In the genomic region with DNA sequence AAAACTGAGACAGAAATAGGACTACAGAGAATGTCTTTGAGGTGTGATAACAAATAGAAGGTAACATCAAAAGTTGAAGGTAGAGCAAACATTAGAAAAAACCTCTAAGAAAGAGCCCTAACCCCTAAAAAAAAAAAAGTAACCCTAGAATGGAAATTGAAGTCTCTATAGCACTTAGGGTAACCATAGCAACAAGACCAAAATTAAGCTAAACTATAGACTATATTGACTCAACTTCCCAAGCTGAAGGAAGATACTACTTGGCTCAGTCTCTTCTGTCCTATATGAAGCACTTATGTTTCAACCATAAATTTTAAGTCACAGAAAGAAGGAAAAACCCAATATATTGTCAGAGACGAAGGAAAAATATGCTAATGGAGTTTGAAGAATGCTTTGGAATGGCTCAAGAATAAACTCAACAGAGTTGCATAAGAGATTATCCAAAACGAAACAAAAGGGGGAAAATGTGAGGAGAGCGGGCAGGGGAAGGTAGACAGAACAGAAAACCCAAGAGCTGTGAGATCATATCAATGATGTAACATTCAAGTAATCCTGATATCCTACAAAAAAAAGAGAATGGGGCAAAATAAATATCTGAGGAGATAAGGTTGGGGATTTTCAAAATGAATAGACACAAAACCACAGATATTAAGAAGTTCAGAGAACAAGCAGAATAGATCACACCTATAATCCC, we compare ENCODE assay signal across 29 cellular contexts.
A peak's percentile ranks its signal among the peaks of the same experiment; 100 is the strongest.
DNase-seq lines count a peak whose midpoint lies in the region; ATAC-seq, FAIRE-seq and TF ChIP-seq lines count a peak whose summit lies in the region.
"Had no signal": no experiment of that assay in that cellular context is flagged by ENCODE, and none has a peak within 500 bp of the region (broad histone marks: within the 10 kb centered on the region; RNA-seq: fewer than 3 reads in every experiment).

No MANE protein-coding gene starts in this region.

- no peak for ATAC-seq in HepG2
- ATAC-seq in right lobe of liver, result no peak
- peak; percentile 26 for ATAC-seq in stimulated activated naive CD8-positive, alpha-beta T cell treated with anti-CD3 and anti-CD28 coated beads, Interleukin-15, amount 100 ng/mL, for 72 hours
- no peak for ATAC-seq in GM18873 (IDR thresholded peaks at IDR 0.05; ENCODE audit: low FRiP score, unreplicated experiment)
- ATAC-seq: activated T-helper 17 cell treated with anti-CD3 and anti-CD28 coated beads, Interleukin-2, amount 50 U/mL, for 72 hours; HCT116; right cardiac atrium had no signal

- TF ChIP-seq CTCF in HepG2 (CRISPR knock-in tag; IDR thresholded peaks at IDR 0.05), result no peak
- no peak for TF ChIP-seq CTCF in right lobe of liver (IDR thresholded peaks at IDR 0.05)
- no peak for TF ChIP-seq CTCF in HEK293 (tag by site-specific recombination; IDR thresholded peaks at IDR 0.05)

- peaks cover 2 to 3% of the 10 kb centered on the region in 2 experiments; a peak in 3 of 5 replicates for H3K36me3 ChIP-seq in HepG2 (replicated peaks in 1 of 2; ENCODE audit: control insufficient read depth in 1 of 2, insufficient read depth in 2 of 2, low read length in 2 of 2)
- H3K36me3 ChIP-seq in right lobe of liver, result peaks cover 0 to 3% (median 0%) of the 10 kb centered on the region in 4 donors
- peaks cover 0 to 3% of the 10 kb centered on the region in 2 experiments; a peak in 2 of 3 replicates for H3K36me3 ChIP-seq in HEK293 (ENCODE audit: control insufficient read depth in 2 of 2, insufficient read depth in 1 of 2, low read length in 2 of 2)
- no peaks in the 10 kb centered on the region for H3K36me3 ChIP-seq in small intestine (ENCODE audit: control insufficient read depth in 2 of 2, insufficient read depth in 2 of 2, low read length in 2 of 2)
- H3K36me3 ChIP-seq: BE2C, colonic mucosa had no signal

- no TSS peak for BruUV-seq in HepG2 (replicated peaks; lab: Mats Ljungman, UMichigan)

- DNase-seq in HepG2 (ENCODE audit: low spot score) (no peak), right lobe of liver (no peak), amniotic epithelial cell (ENCODE audit: low read depth) (peak; percentile 48), NCI-H2227 treated with DMSO at 0.1 percent for 48 hours (lab: John Stamatoyannopoulos, UW) (no peak), small intestine (no peak)
- no peak for DNase-seq in stimulated activated naive CD8-positive, alpha-beta T cell treated with anti-CD3 and anti-CD28 coated beads, Interleukin-15, amount 100 ng/mL, for 72 hours
- DNase-seq: activated CD4-positive, alpha-beta memory T cell treated with anti-CD3 and anti-CD28 coated beads for 36 hours; activated CD8-positive, alpha-beta memory T cell treated with anti-CD3 and anti-CD28 coated beads, Interleukin-2, amount 50 U/mL, for 48 hours; BE2C; colonic mucosa; effector memory CD4-positive, alpha-beta T cell; IMR-90; mammary epithelial cell; NCI-H146; NCI-H2107; NCI-H446 treated with DMSO at 0.1 percent for 48 hours; NCI-H82; right cardiac atrium; spleen; stimulated activated CD4-positive, alpha-beta T cell treated with anti-CD3 and anti-CD28 coated beads, Interleukin-2, amount 100 ng/mL, for 24 hours; stimulated activated CD8-positive, alpha-beta memory T cell treated with anti-CD3 and anti-CD28 coated beads, Interleukin-4, amount 100 ng/mL, for 48 hours; tibial artery had no signal

- TF ChIP-seq RAD21 in HepG2 (CRISPR knock-in tag; IDR thresholded peaks at IDR 0.05), result no peak

- H3K79me2 ChIP-seq in HepG2 (ENCODE audit: insufficient read depth, low read length), result peaks cover 9% of the 10 kb centered on the region

- H3K4me3 ChIP-seq in HepG2 (replicated peaks in 1 of 3; ENCODE audit: insufficient read depth in 1 of 3, low read depth in 2 of 3, low read length in 3 of 3) (no peak overlapping the region), right lobe of liver (no peak overlapping the region), HEK293 (ENCODE audit: low read depth, low read length) (no peak overlapping the region), small intestine (ENCODE audit: low read depth in 1 of 2, low read length in 2 of 2) (peak overlapping the region in 1 of 2 donors; percentile 15)
- H3K4me3 ChIP-seq: colonic mucosa, SK-N-MC, spleen, tibial artery had no signal

- intact Hi-C loops in HepG2 (cut with micrococcal nuclease; ENCODE audit: unreplicated experiment), result no loop called here
- intact Hi-C loops in right lobe of liver (cut with DNase I), result no loop called here

- H4K20me1 ChIP-seq in HepG2 (ENCODE audit: insufficient read depth, low read length), result no peaks in the 10 kb centered on the region

- H3K9ac ChIP-seq in HepG2 (ENCODE audit: insufficient read depth, low read depth, low read length), result no peak overlapping the region

- H3K4me2 ChIP-seq in HepG2 (ENCODE audit: low read depth, low read length), result no peak overlapping the region

- POLR2A ChIA-PET in HepG2 (lab: Yijun Ruan, JAX), result no interaction called here
- POLR2A ChIA-PET in HEK293 (lab: Yijun Ruan, JAX), result no interaction called here

- H3K4me3 Mint-ChIP-seq in stimulated activated naive CD8-positive, alpha-beta T cell treated with anti-CD3 and anti-CD28 coated beads, Interleukin-15, amount 100 ng/mL, for 72 hours, result peak overlapping the region; percentile 14 to 61
- H3K4me3 Mint-ChIP-seq: activated CD4-positive, alpha-beta memory T cell treated with anti-CD3 and anti-CD28 coated beads for 36 hours; activated naive CD8-positive, alpha-beta T cell; activated T-helper 17 cell treated with anti-CD3 and anti-CD28 coated beads, Interleukin-2, amount 50 U/mL, for 72 hours had no signal

- no peak for FAIRE-seq in HepG2 (lab: Jason Lieb, UNC)
- no peak for FAIRE-seq in small intestine (lab: Jason Lieb, UNC)

- H3K4me1 ChIP-seq in HepG2 (ENCODE audit: insufficient read depth, low read length) (peaks cover 12% of the 10 kb centered on the region; the same call in 1 of the 2 replicates), right lobe of liver (peaks cover 0 to 18% (median 6%) of the 10 kb centered on the region in 4 donors), HEK293 (ENCODE audit: control insufficient read depth, insufficient read depth, low read length) (no peaks in the 10 kb centered on the region), small intestine (ENCODE audit: control insufficient read depth in 2 of 2, insufficient read depth in 1 of 2, low read depth in 1 of 2, low read length in 1 of 2) (peaks cover 2 to 3% of the 10 kb centered on the region in 2 donors)
- H3K4me1 ChIP-seq: BE2C had no signal

- H3K27ac ChIP-seq in HepG2 (ENCODE audit: extremely low read length, insufficient read depth, low read length), result no peak overlapping the region
- no peak overlapping the region for H3K27ac ChIP-seq in right lobe of liver
- H3K27ac ChIP-seq in HEK293 (ENCODE audit: extremely low read depth, low read depth, low read length), result no peak overlapping the region
- H3K27ac ChIP-seq in small intestine (ENCODE audit: low read depth in 1 of 2, low read length in 1 of 2), result no peak overlapping the region
- H3K27ac ChIP-seq: colonic mucosa, epithelial cell of prostate, SK-N-MC, tibial artery had no signal

- H3K27ac Mint-ChIP-seq in stimulated activated naive CD8-positive, alpha-beta T cell treated with anti-CD3 and anti-CD28 coated beads, Interleukin-15, amount 100 ng/mL, for 72 hours, result peak overlapping the region in 1 of 2 donors; percentile 85
- H3K27ac Mint-ChIP-seq: activated CD4-positive, alpha-beta memory T cell treated with anti-CD3 and anti-CD28 coated beads for 36 hours; activated naive CD8-positive, alpha-beta T cell; activated T-helper 17 cell treated with anti-CD3 and anti-CD28 coated beads, Interleukin-2, amount 50 U/mL, for 72 hours had no signal

- H3K9me3 Mint-ChIP-seq in stimulated activated naive CD8-positive, alpha-beta T cell treated with anti-CD3 and anti-CD28 coated beads, Interleukin-15, amount 100 ng/mL, for 72 hours, result no peaks in the 10 kb centered on the region
- H3K9me3 Mint-ChIP-seq: activated CD4-positive, alpha-beta memory T cell treated with anti-CD3 and anti-CD28 coated beads for 36 hours; activated T-helper 17 cell treated with anti-CD3 and anti-CD28 coated beads, Interleukin-2, amount 50 U/mL, for 72 hours had no signal

- CTCF ChIA-PET in HepG2 (lab: Yijun Ruan, JAX; ENCODE audit: low intra/inter-chr PET ratio, low total read pairs), result no interaction called here
- CTCF ChIA-PET in HEK293 (lab: Yijun Ruan, JAX), result interaction anchor here (1.5 kb wide), 1 partner anchor 17 kb away, joined by 4 read pairs; no protein-coding TSS in a partner anchor

- H2AFZ ChIP-seq in HepG2 (ENCODE audit: low read length), result no peak overlapping the region

- in situ Hi-C loops in HepG2 (cut with HindIII; ENCODE audit: extremely low pct_ligation_motif_present, low pct_unique_long_range_greater_than_20kb), result no loop called here

- no peak for TF ChIP-seq POLR2A in HepG2 (IDR thresholded peaks at IDR 0.05; ENCODE audit: insufficient read depth in 1 of 2, low read depth in 2 of 2, low read length in 2 of 2)
- no peak for TF ChIP-seq POLR2A in right lobe of liver (IDR thresholded peaks at IDR 0.05)

- H3K27me3 ChIP-seq in HepG2 (ENCODE audit: control insufficient read depth in 1 of 2, insufficient read depth in 2 of 2, low read length in 2 of 2) (no peaks in the 10 kb centered on the region), right lobe of liver (no peaks in the 10 kb centered on the region), small intestine (ENCODE audit: control insufficient read depth in 2 of 2, insufficient read depth in 2 of 2, low read length in 2 of 2) (no peaks in the 10 kb centered on the region)
- H3K27me3 ChIP-seq: BE2C, colonic mucosa, spleen, tibial artery had no signal

- no peaks in the 10 kb centered on the region for H3K27me3 Mint-ChIP-seq in stimulated activated naive CD8-positive, alpha-beta T cell treated with anti-CD3 and anti-CD28 coated beads, Interleukin-15, amount 100 ng/mL, for 72 hours
- H3K27me3 Mint-ChIP-seq: activated CD4-positive, alpha-beta memory T cell treated with anti-CD3 and anti-CD28 coated beads for 36 hours; activated naive CD8-positive, alpha-beta T cell; activated T-helper 17 cell treated with anti-CD3 and anti-CD28 coated beads, Interleukin-2, amount 50 U/mL, for 72 hours had no signal

- TF ChIP-seq EP300 in HepG2 (IDR thresholded peaks at IDR 0.05; ENCODE audit: low read depth in 2 of 2, low read length in 2 of 2), result no peak
- no peak for TF ChIP-seq EP300 in HepG2 (CRISPR knock-in tag; IDR thresholded peaks at IDR 0.05; ENCODE audit: borderline replicate concordance)

- 92% methylated on average over 3 of the region's 3 CpGs for WGBS in HepG2 (ENCODE audit: low lambda C conversion rate)
- WGBS in right lobe of liver (ENCODE audit: insufficient coverage, low coverage, low lambda C conversion rate, missing lambda C conversion rate), result 37% methylated on average over 3 of the region's 3 CpGs
- WGBS in small intestine, 3 donors, result 79 to 96% (median 89%) methylated on average over 3 of the region's 3 CpGs

- peaks cover 25% of the 10 kb centered on the region for H3K4me1 Mint-ChIP-seq in stimulated activated naive CD8-positive, alpha-beta T cell treated with anti-CD3 and anti-CD28 coated beads, Interleukin-15, amount 100 ng/mL, for 72 hours

- H3K9me3 ChIP-seq in HepG2 (ENCODE audit: low read length) (no peaks in the 10 kb centered on the region), right lobe of liver (no peaks in the 10 kb centered on the region), HEK293 (ENCODE audit: control insufficient read depth, insufficient read depth, low read depth, low read length) (no peaks in the 10 kb centered on the region), small intestine (ENCODE audit: control insufficient read depth, low read depth) (no peaks in the 10 kb centered on the region)
- H3K9me3 ChIP-seq: BE2C, colonic mucosa, spleen, tibial artery had no signal

Comparison
In these comparisons a context has a peak if more than half of its experiments do, and no peak if none do; other contexts are left out.
1. Of the 63 proteins assayed by ChIP-seq in both HepG2 and HEK293: peak only in HepG2: none; only in HEK293: PRDM10 and ZBTB21; in both: none; in neither: 61.